1 cellular context compared by ENCODE assay signal in genomic region chr2:44932079-44932478, GRCh38.
A peak's percentile ranks its signal among the peaks of the same experiment; 100 is the strongest.
TF ChIP-seq lines count a peak whose summit lies in the region.

No MANE protein-coding gene starts in this region.

TF ChIP-seq in H1, 55 proteins besides CTCF, POLR2A, EP300 and RAD21 (continued from another document):
- peak; percentile 46 for TF ChIP-seq RNF2 (IDR thresholded peaks at IDR 0.05; ENCODE audit: borderline replicate concordance, low read depth, low read length, missing control alignments, poor library complexity, severe bottlenecking)
